Comparison of ENCODE assay signal across 8 cellular contexts in the genomic region with DNA sequence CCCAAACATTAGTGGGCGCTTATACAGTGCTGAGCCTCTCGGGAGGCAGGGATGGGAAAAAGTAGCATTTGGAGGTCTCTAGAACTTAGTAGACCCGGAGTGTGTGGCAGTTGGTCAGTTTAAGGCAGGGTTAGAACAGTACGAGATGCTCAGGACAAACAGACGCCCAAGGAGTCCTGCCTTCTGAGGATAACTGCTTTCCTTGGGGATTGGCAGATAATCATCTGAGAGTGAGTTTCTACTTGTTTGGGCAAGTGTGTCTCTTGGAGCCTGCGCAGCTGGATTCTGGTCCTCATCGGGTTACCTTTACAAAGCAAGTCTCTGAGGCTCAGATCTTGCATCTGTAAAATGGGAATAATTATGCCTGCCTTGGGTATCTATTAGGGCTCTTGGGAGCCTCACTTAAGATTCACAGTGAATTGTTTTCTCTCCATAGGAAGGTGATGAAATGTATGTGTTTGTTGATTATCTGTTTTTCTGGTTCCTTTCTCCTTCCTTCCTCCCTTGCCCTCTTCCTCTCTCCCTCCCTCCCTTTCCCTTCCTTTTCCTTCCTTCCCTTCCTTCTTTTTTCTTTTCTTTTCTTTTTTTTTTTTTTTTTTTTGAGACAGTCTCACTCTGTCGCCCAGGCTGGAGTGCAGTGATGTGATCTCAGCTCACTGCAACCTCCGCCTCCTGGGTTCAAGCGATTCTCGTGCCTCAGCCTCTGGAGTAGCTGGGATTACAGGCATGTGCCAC. TPM values are rescaled to one million over a fixed set of nuclear protein-coding genes. Genes with fewer than 3 reads are reported as not detected.
DNase-seq lines count a peak whose midpoint lies in the region; FAIRE-seq and TF ChIP-seq lines count a peak whose summit lies in the region.

No MANE protein-coding gene starts in this region.

- peak overlapping the region; percentile 89 for H3K4me3 Mint-ChIP-seq in activated naive CD4-positive, alpha-beta T cell treated with anti-CD3 and anti-CD28 coated beads, Interleukin-2, amount 50 U/mL, for 24 hours
- peak overlapping the region; percentile 98 for H3K4me3 Mint-ChIP-seq in type B pancreatic cell

- peaks cover 37 to 68% of the 10 kb centered on the region in 2 donors for H3K4me1 ChIP-seq in adrenal gland (replicated peaks in 1 of 2)
- H3K4me1 ChIP-seq in liver (ENCODE audit: control insufficient read depth in 4 of 4, insufficient read depth in 4 of 4, low read length in 3 of 4) = peaks cover 18 to 56% (median 40%) of the 10 kb centered on the region in 4 donors

- H3K27ac Mint-ChIP-seq in activated naive CD4-positive, alpha-beta T cell treated with anti-CD3 and anti-CD28 coated beads, Interleukin-2, amount 50 U/mL, for 24 hours = peak overlapping the region; percentile 92
- H3K27ac Mint-ChIP-seq in type B pancreatic cell = peak overlapping the region; percentile 92

- no peaks in the 10 kb centered on the region for H3K36me3 Mint-ChIP-seq in activated naive CD4-positive, alpha-beta T cell treated with anti-CD3 and anti-CD28 coated beads, Interleukin-2, amount 50 U/mL, for 24 hours
- peaks cover 4% of the 10 kb centered on the region for H3K36me3 Mint-ChIP-seq in type B pancreatic cell

- TF ChIP-seq RAD21 in liver (IDR thresholded peaks at IDR 0.05) = no peak

- H3K27me3 ChIP-seq in adrenal gland (no peaks in the 10 kb centered on the region), liver (ENCODE audit: control insufficient read depth in 4 of 4, insufficient read depth in 4 of 4, low read length in 3 of 4) (no peaks in the 10 kb centered on the region)

- 35 to 54% (median 43%) methylated on average over 11 of the region's 11 CpGs for WGBS in adrenal gland, 4 donors
- 63% methylated on average over 11 of the region's 11 CpGs for WGBS in liver

- H3K4me3 ChIP-seq in adrenal gland = peak overlapping the region in 3 of 4 donors; percentile 2 to 97 (median 63)
- peak overlapping the region; percentile 76 to 93 (median 76) for H3K4me3 ChIP-seq in liver (ENCODE audit: low read depth in 1 of 3, low read length in 3 of 3)

- no peaks in the 10 kb centered on the region for H3K36me3 ChIP-seq in adrenal gland (replicated peaks in 1 of 2)
- H3K36me3 ChIP-seq in liver (ENCODE audit: control insufficient read depth in 4 of 4, insufficient read depth in 3 of 4, low read depth in 1 of 4, low read length in 3 of 4) = no peaks in the 10 kb centered on the region

- no peaks in the 10 kb centered on the region for H3K27me3 Mint-ChIP-seq in activated naive CD4-positive, alpha-beta T cell treated with anti-CD3 and anti-CD28 coated beads, Interleukin-2, amount 50 U/mL, for 24 hours
- H3K27me3 Mint-ChIP-seq in type B pancreatic cell = no peaks in the 10 kb centered on the region

- no peak for TF ChIP-seq POLR2A in adrenal gland (IDR thresholded peaks at IDR 0.05)

- no peaks in the 10 kb centered on the region for H3K9me3 Mint-ChIP-seq in activated naive CD4-positive, alpha-beta T cell treated with anti-CD3 and anti-CD28 coated beads, Interleukin-2, amount 50 U/mL, for 24 hours
- no peaks in the 10 kb centered on the region for H3K9me3 Mint-ChIP-seq in type B pancreatic cell

- H3K27ac ChIP-seq in adrenal gland (peak overlapping the region; percentile 81 to 99 (median 94)), liver (ENCODE audit: low read depth in 1 of 2, low read length in 2 of 2) (peak overlapping the region; percentile 77 to 85)

- H3K4me1 Mint-ChIP-seq in activated naive CD4-positive, alpha-beta T cell treated with anti-CD3 and anti-CD28 coated beads, Interleukin-2, amount 50 U/mL, for 24 hours = peaks cover 67% of the 10 kb centered on the region
- H3K4me1 Mint-ChIP-seq in type B pancreatic cell (ENCODE audit: unreplicated experiment) = peaks cover 52% of the 10 kb centered on the region

- peak overlapping the region in 1 of 2 donors; percentile 64 for H3K9ac ChIP-seq in liver (ENCODE audit: low read depth in 1 of 2, low read length in 2 of 2)

- intact Hi-C loops in adrenal gland (cut with DNase I) = loop anchor here in 1 of 2 donors (10.0 kb wide), 1 partner anchor 79 kb away; no protein-coding TSS in a partner anchor

- no peaks in the 10 kb centered on the region for H3K9me3 ChIP-seq in adrenal gland (replicated peaks in 1 of 3)
- H3K9me3 ChIP-seq in liver (ENCODE audit: control insufficient read depth in 4 of 4, low read length in 3 of 4) = no peaks in the 10 kb centered on the region

- FAIRE-seq in RCC 7860 (lab: Jason Lieb, UNC) = no peak

- no peak for DNase-seq in activated naive CD4-positive, alpha-beta T cell (lab: John Stamatoyannopoulos, UW)
- DNase-seq in adrenal gland (no peak), type B pancreatic cell (ENCODE audit: extremely low spot score, unreplicated experiment) (no peak), activated gamma-delta T cell treated with Interleukin-2 at 50 U/mL for 16 hours (no peak), RCC 7860 (ENCODE audit: low spot score) (no peak), AML-193 (lab: John Stamatoyannopoulos, UW) (no peak)

- TF ChIP-seq CTCF in adrenal gland (IDR thresholded peaks at IDR 0.05) = no peak
- no peak for TF ChIP-seq CTCF in liver (IDR thresholded peaks at IDR 0.05; ENCODE audit: low read depth, low read length, missing input control)
- TF ChIP-seq CTCF in type B pancreatic cell (conservative IDR thresholded peaks at IDR 0.05) = no peak

TF ChIP-seq in liver, 16 proteins besides CTCF, POLR2A, EP300 and RAD21:
- TF ChIP-seq, protein P1, sequence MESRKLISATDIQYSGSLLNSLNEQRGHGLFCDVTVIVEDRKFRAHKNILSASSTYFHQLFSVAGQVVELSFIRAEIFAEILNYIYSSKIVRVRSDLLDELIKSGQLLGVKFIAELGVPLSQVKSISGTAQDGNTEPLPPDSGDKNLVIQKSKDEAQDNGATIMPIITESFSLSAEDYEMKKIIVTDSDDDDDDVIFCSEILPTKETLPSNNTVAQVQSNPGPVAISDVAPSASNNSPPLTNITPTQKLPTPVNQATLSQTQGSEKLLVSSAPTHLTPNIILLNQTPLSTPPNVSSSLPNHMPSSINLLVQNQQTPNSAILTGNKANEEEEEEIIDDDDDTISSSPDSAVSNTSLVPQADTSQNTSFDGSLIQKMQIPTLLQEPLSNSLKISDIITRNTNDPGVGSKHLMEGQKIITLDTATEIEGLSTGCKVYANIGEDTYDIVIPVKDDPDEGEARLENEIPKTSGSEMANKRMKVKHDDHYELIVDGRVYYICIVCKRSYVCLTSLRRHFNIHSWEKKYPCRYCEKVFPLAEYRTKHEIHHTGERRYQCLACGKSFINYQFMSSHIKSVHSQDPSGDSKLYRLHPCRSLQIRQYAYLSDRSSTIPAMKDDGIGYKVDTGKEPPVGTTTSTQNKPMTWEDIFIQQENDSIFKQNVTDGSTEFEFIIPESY (IDR thresholded peaks at IDR 0.05) = no peak
- TF ChIP-seq TAF1 (conservative IDR thresholded peaks at IDR 0.05) (no peak), YY1 (IDR thresholded peaks at IDR 0.05) (no peak), EGR1 (IDR thresholded peaks at IDR 0.05; ENCODE audit: low read depth in 2 of 2) (no peak), FOXA1 (IDR thresholded peaks at IDR 0.05) (no peak), NR2F2 (IDR thresholded peaks at IDR 0.05) (no peak), GABPA (IDR thresholded peaks at IDR 0.05 in 1 of 2, conservative IDR thresholded peaks at IDR 0.05 in 1 of 2) (no peak), FOXA2 (IDR thresholded peaks at IDR 0.05) (no peak), HNF4G (IDR thresholded peaks at IDR 0.05) (no peak), JUND (IDR thresholded peaks at IDR 0.05) (no peak), HNF4A (conservative IDR thresholded peaks at IDR 0.05) (no peak)
- TF ChIP-seq, protein P2, sequence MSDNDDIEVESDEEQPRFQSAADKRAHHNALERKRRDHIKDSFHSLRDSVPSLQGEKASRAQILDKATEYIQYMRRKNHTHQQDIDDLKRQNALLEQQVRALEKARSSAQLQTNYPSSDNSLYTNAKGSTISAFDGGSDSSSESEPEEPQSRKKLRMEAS (IDR thresholded peaks at IDR 0.05) = no peak
- TF ChIP-seq, protein P3, sequence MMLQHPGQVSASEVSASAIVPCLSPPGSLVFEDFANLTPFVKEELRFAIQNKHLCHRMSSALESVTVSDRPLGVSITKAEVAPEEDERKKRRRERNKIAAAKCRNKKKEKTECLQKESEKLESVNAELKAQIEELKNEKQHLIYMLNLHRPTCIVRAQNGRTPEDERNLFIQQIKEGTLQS (IDR thresholded peaks at IDR 0.05) = no peak
- TF ChIP-seq, protein P4, sequence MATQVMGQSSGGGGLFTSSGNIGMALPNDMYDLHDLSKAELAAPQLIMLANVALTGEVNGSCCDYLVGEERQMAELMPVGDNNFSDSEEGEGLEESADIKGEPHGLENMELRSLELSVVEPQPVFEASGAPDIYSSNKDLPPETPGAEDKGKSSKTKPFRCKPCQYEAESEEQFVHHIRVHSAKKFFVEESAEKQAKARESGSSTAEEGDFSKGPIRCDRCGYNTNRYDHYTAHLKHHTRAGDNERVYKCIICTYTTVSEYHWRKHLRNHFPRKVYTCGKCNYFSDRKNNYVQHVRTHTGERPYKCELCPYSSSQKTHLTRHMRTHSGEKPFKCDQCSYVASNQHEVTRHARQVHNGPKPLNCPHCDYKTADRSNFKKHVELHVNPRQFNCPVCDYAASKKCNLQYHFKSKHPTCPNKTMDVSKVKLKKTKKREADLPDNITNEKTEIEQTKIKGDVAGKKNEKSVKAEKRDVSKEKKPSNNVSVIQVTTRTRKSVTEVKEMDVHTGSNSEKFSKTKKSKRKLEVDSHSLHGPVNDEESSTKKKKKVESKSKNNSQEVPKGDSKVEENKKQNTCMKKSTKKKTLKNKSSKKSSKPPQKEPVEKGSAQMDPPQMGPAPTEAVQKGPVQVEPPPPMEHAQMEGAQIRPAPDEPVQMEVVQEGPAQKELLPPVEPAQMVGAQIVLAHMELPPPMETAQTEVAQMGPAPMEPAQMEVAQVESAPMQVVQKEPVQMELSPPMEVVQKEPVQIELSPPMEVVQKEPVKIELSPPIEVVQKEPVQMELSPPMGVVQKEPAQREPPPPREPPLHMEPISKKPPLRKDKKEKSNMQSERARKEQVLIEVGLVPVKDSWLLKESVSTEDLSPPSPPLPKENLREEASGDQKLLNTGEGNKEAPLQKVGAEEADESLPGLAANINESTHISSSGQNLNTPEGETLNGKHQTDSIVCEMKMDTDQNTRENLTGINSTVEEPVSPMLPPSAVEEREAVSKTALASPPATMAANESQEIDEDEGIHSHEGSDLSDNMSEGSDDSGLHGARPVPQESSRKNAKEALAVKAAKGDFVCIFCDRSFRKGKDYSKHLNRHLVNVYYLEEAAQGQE (IDR thresholded peaks at IDR 0.05) = no peak
TF ChIP-seq in liver: peak in this region for 0.

RNA-seq across cellular contexts. Expression of a gene that starts 2.0 kb away (rescaled TPM):
- total RNA-seq in adrenal gland = 100 to 1,000 TPM; 109 to 255 (median 161) TPM
- polyA plus RNA-seq in adrenal gland = 100 to 1,000 TPM in 1 of 3 donors, 10 to 100 TPM in 2; 56.9 to 141 (median 98.1) TPM
- total RNA-seq in liver = 10 to 100 TPM; 29.3 to 44.3 TPM
- 10 to 100 TPM; 10.3 to 24.7 TPM for polyA plus RNA-seq in liver
- total RNA-seq in type B pancreatic cell (ENCODE audit: low replicate concordance) = 225 and 300 TPM in 2 replicates
